Comparison of ENCODE assay signal across 13 cellular contexts in genomic region chr1:230792691-230793462, GRCh38. TPM values are rescaled to one million over a fixed set of nuclear protein-coding genes. Genes with fewer than 3 reads are reported as not detected.
DNase-seq lines count a peak whose midpoint lies in the region; ATAC-seq, FAIRE-seq and TF ChIP-seq lines count a peak whose summit lies in the region.
"Had no signal": no experiment of that assay in that cellular context is flagged by ENCODE, and none has a peak within 500 bp of the region (broad histone marks: within the 10 kb centered on the region; RNA-seq: fewer than 3 reads in every experiment).

No MANE protein-coding gene starts in this region.

- no peak for TF ChIP-seq POLR2A in GM12878 (IDR thresholded peaks at IDR 0.05; ENCODE audit: low read depth, low read length)
- no peak for TF ChIP-seq POLR2A in GM18505 (IDR thresholded peaks at IDR 0.05; ENCODE audit: borderline replicate concordance, extremely low read depth, insufficient read depth, insufficient read length)

- H3K79me2 ChIP-seq in GM12878 (ENCODE audit: control insufficient read depth, insufficient read depth, low read length), result no peaks in the 10 kb centered on the region

- WGBS in GM12878 (ENCODE audit: insufficient coverage, insufficient replicate concordance, low lambda C conversion rate, missing lambda C conversion rate), result 35% methylated on average over 13 of the region's 13 CpGs
- 92% methylated on average over 13 of the region's 13 CpGs for WGBS in liver

- TF ChIP-seq CTCF in HEK293 (tag by site-specific recombination; IDR thresholded peaks at IDR 0.05), result peak; percentile 46; the same call in 1 of the 2 replicates
- TF ChIP-seq CTCF in GM12878 (IDR thresholded peaks at IDR 0.05 in 2 of 3, conservative IDR thresholded peaks at IDR 0.05 in 1 of 3; ENCODE audit: control insufficient read depth in 2 of 3, extremely low read depth in 1 of 3, insufficient read depth in 1 of 3, low read depth in 3 of 3, low read length in 3 of 3), result peak in 1 of 3 experiments; percentile 35; a peak in 2 of 6 replicates
- peak; percentile 9 for TF ChIP-seq CTCF in liver (IDR thresholded peaks at IDR 0.05; ENCODE audit: low read depth, low read length, missing input control)

- POLR2A ChIA-PET in HEK293 (lab: Yijun Ruan, JAX) (no interaction called here), GM12878 (lab: Charles Lee) (no interaction called here)

- TF ChIP-seq RAD21 in GM12878 (IDR thresholded peaks at IDR 0.05; ENCODE audit: insufficient read depth, low read depth, low read length) (peak; percentile 29; the same call in 1 of the 2 replicates), liver (IDR thresholded peaks at IDR 0.05) (peak; percentile 45 to 68)

- CTCF ChIA-PET in HEK293 (lab: Yijun Ruan, JAX), result interaction anchor here (1.3 to 1.5 kb wide), 2 partner anchors 150 to 160 kb away, joined by 4 to 5 read pairs; no protein-coding TSS in a partner anchor
- CTCF ChIA-PET in GM12878 (lab: Yijun Ruan, JAX), result no interaction called here

- no peak for TF ChIP-seq EP300 in GM12878 (IDR thresholded peaks at IDR 0.05; ENCODE audit: borderline replicate concordance in 1 of 2, control insufficient read depth in 1 of 2, low read depth in 2 of 2, low read length in 2 of 2)

- no TSS peak for BruUV-seq in GM12878 (replicated peaks; lab: Mats Ljungman, UMichigan)

- H3K4me3 ChIP-seq in HEK293 (ENCODE audit: low read depth, low read length), result no peak overlapping the region
- H3K4me3 ChIP-seq in GM12878, result no peak overlapping the region
- H3K4me3 ChIP-seq in liver (ENCODE audit: low read depth in 1 of 3, low read length in 3 of 3), result no peak overlapping the region
- H3K4me3 ChIP-seq: spleen had no signal

- DNase-seq in D341Med (ENCODE audit: low spot score) (peak; percentile 28), GM12878 (ENCODE audit: low read depth, low spot score) (no peak), NCI-H524 treated with DMSO at 0.1 percent for 48 hours (lab: John Stamatoyannopoulos, UW) (no peak), midbrain (lab: John Stamatoyannopoulos, UW) (no peak), frontal cortex (ENCODE audit: low spot score in 2 of 2) (no peak)
- DNase-seq: activated naive CD8-positive, alpha-beta T cell treated with anti-CD3 and anti-CD28 coated beads, Interleukin-2, amount 50 U/mL, for 24 hours; NCI-H1694 treated with DMSO at 0.1 percent for 48 hours; spleen had no signal

- SMC1A ChIA-PET in GM12878 (lab: Charles Lee; ENCODE audit: uncharacterized antibody, unreplicated experiment), result no interaction called here

- in situ Hi-C loops in GM12878 (cut with MboI), result no loop called here

- H3K27ac ChIP-seq in HEK293 (ENCODE audit: extremely low read depth, low read depth, low read length), result no peak overlapping the region
- no peak overlapping the region for H3K27ac ChIP-seq in GM12878 (ENCODE audit: control insufficient read depth, insufficient read depth)
- no peak overlapping the region for H3K27ac ChIP-seq in liver (ENCODE audit: low read depth in 1 of 2, low read length in 2 of 2)
- H3K27ac ChIP-seq: spleen had no signal

- H4K20me1 ChIP-seq in GM12878 (ENCODE audit: control insufficient read depth, insufficient read depth), result no peaks in the 10 kb centered on the region

- H3K4me1 ChIP-seq in HEK293 (ENCODE audit: control insufficient read depth, insufficient read depth, low read length), result no peaks in the 10 kb centered on the region
- no peaks in the 10 kb centered on the region for H3K4me1 ChIP-seq in GM12878 (ENCODE audit: control insufficient read depth, insufficient read depth, low read length)
- no peaks in the 10 kb centered on the region for H3K4me1 ChIP-seq in liver (ENCODE audit: control insufficient read depth in 4 of 4, insufficient read depth in 4 of 4, low read length in 3 of 4)
- H3K4me1 ChIP-seq: spleen had no signal

- H2AFZ ChIP-seq in GM12878 (ENCODE audit: control insufficient read depth, low read depth, low read length), result no peak overlapping the region

- H3K9me3 ChIP-seq in HEK293 (ENCODE audit: control insufficient read depth, insufficient read depth, low read depth, low read length), result no peaks in the 10 kb centered on the region
- no peaks in the 10 kb centered on the region for H3K9me3 ChIP-seq in GM12878 (replicated peaks; ENCODE audit: control insufficient read depth, insufficient read depth, low read length)
- no peaks in the 10 kb centered on the region for H3K9me3 ChIP-seq in liver (ENCODE audit: control insufficient read depth in 4 of 4, low read length in 3 of 4)
- H3K9me3 ChIP-seq: spleen had no signal

- peak; percentile 28; the same call in 1 of the 3 replicates for ATAC-seq in GM12878
- no peak for ATAC-seq in GM18505 (IDR thresholded peaks at IDR 0.05; ENCODE audit: unreplicated experiment)
- ATAC-seq: activated naive CD8-positive, alpha-beta T cell treated with anti-CD3 and anti-CD28 coated beads, Interleukin-2, amount 50 U/mL, for 24 hours; natural killer cell treated with Interleukin-12 subunit alpha and Interleukin-12 subunit beta and Interleukin-15 and Interleukin-18, amount 100 ng/mL, for 72 hours had no signal

- no peaks in the 10 kb centered on the region; a peak in 1 of 4 replicates for H3K27me3 ChIP-seq in GM12878 (replicated peaks in 1 of 2; ENCODE audit: control insufficient read depth in 2 of 2, insufficient read depth in 2 of 2, low read length in 1 of 2)
- H3K27me3 ChIP-seq in liver (ENCODE audit: control insufficient read depth in 4 of 4, insufficient read depth in 4 of 4, low read length in 3 of 4), result no peaks in the 10 kb centered on the region

- H3K9ac ChIP-seq in GM12878 (ENCODE audit: control insufficient read depth, insufficient read depth, low read length) (no peak overlapping the region), liver (ENCODE audit: low read depth in 1 of 2, low read length in 2 of 2) (no peak overlapping the region)

- RAD21 ChIA-PET in GM12878 (lab: Charles Lee; ENCODE audit: unreplicated experiment), result no interaction called here

- no peaks in the 10 kb centered on the region for H3K36me3 ChIP-seq in HEK293 (ENCODE audit: control insufficient read depth in 2 of 2, insufficient read depth in 1 of 2, low read length in 2 of 2)
- no peaks in the 10 kb centered on the region for H3K36me3 ChIP-seq in GM12878 (ENCODE audit: control insufficient read depth in 2 of 2, insufficient read depth in 2 of 2, low read length in 1 of 2)
- H3K36me3 ChIP-seq in liver (ENCODE audit: control insufficient read depth in 4 of 4, insufficient read depth in 3 of 4, low read depth in 1 of 4, low read length in 3 of 4), result no peaks in the 10 kb centered on the region
- H3K36me3 ChIP-seq: spleen had no signal

- intact Hi-C loops in GM12878 (cut with micrococcal nuclease; ENCODE audit: unreplicated experiment), result loop anchor here (10.0 kb wide), 1 partner anchor 302 kb away; no protein-coding TSS in a partner anchor

- H3K4me2 ChIP-seq in GM12878 (ENCODE audit: control insufficient read depth, insufficient read depth), result no peak overlapping the region

- FAIRE-seq in GM12878 (lab: Jason Lieb, UNC) (no peak), frontal cortex (lab: Jason Lieb, UNC) (no peak)

TF ChIP-seq in GM12878, 131 proteins besides CTCF, POLR2A, EP300 and RAD21 (continues in another document):
- TF ChIP-seq HDAC2 (IDR thresholded peaks at IDR 0.05) (no peak), SMC3 (IDR thresholded peaks at IDR 0.05; ENCODE audit: borderline replicate concordance, low read length) (0 out of 2 replicates have a peak, but pooled peaks have one; percentile 7), ZSCAN29 (IDR thresholded peaks at IDR 0.05) (no peak), SREBF2 (IDR thresholded peaks at IDR 0.05; ENCODE audit: low read length) (no peak), TBL1XR1 (IDR thresholded peaks at IDR 0.05; ENCODE audit: low read depth, low read length) (no peak)

TF ChIP-seq in liver, 16 proteins besides CTCF, POLR2A, EP300 and RAD21 (continues in another document):
- TF ChIP-seq ZBTB33 (IDR thresholded peaks at IDR 0.05) (no peak), NR2F2 (IDR thresholded peaks at IDR 0.05) (no peak), GABPA (IDR thresholded peaks at IDR 0.05 in 1 of 2, conservative IDR thresholded peaks at IDR 0.05 in 1 of 2) (no peak), YY1 (IDR thresholded peaks at IDR 0.05) (no peak), RXRA (IDR thresholded peaks at IDR 0.05) (no peak), SP1 (IDR thresholded peaks at IDR 0.05) (no peak), FOXA1 (IDR thresholded peaks at IDR 0.05) (no peak)

RNA-seq across cellular contexts. Expression of gene CAPN9, which starts 45.7 kb away (rescaled TPM):
- not detected in 2 replicates for total RNA-seq in GM12878 (2013; cell fraction: nucleolus; rRNA removed)
- total RNA-seq in GM12878 (2014; rRNA removed), result not detected in 2 replicates
- not detected in 2 replicates for total RNA-seq in GM12878 (2014; rRNA removed; fragmentation: Illumina TruSeq; extraction: Trizol)
- not detected in 2 replicates for total RNA-seq in GM12878 (2021)
- polyA plus RNA-seq in GM12878 (2011; ENCODE audit: low read depth), result not detected
- polyA plus RNA-seq in GM12878 (2011; rRNA removed), result not detected in 2 replicates
- polyA plus RNA-seq in GM12878 (2011; cell fraction: cytosol; rRNA removed), result not detected in 2 replicates
- not detected in 2 replicates for polyA plus RNA-seq in GM12878 (2011; cell fraction: nucleus; rRNA removed)
- polyA plus RNA-seq in GM12878 (2012), result not detected in 2 replicates
- not detected in 2 replicates for polyA plus RNA-seq in GM12878 (2014; fragmentation: Illumina TruSeq; extraction: Trizol)
- polyA plus RNA-seq in GM12878 (2014; fragmentation: Nextera tagmentation; extraction: Ambion mirVana), result not detected
- not detected in 2 replicates for polyA plus RNA-seq in GM12878 (2014; rRNA removed)
- not detected for polyA plus RNA-seq in GM12878 (2016; fragmentation: Nextera tagmentation; extraction: Ambion mirVana)
- not detected in 2 replicates for polyA minus RNA-seq in GM12878 (2011; rRNA and poly(A)+ RNA removed)
- polyA minus RNA-seq in GM12878 (2011; cell fraction: cytosol; rRNA and poly(A)+ RNA removed), result not detected in 2 replicates
- not detected in 2 replicates for polyA minus RNA-seq in GM12878 (2011; cell fraction: nucleus; rRNA and poly(A)+ RNA removed)
- not detected for total RNA-seq in liver
- polyA plus RNA-seq in liver, result not detected
- total RNA-seq in frontal cortex, result under 0.01 TPM
- total RNA-seq: natural killer cell treated with Interleukin-12 subunit alpha and Interleukin-12 subunit beta and Interleukin-15 and Interleukin-18, amount 100 ng/mL, for 72 hours; OCI-LY7; spleen had no signal
